25 cellular contexts compared by ENCODE assay signal in genomic region chr3:174483254-174483653, GRCh38.
"Had no signal": no experiment of that assay in that cellular context is flagged by ENCODE, and none has a peak within 500 bp of the region (broad histone marks: within the 10 kb centered on the region; RNA-seq: fewer than 3 reads in every experiment).

No MANE protein-coding gene starts in this region.

- H3K27ac Mint-ChIP-seq: activated naive CD4-positive, alpha-beta T cell treated with anti-CD3 and anti-CD28 coated beads, Interleukin-2, amount 50 U/mL, for 72 hours; activated T-cell treated with anti-CD3 and anti-CD28 coated beads, Interleukin-2, amount 50 U/mL, for 72 hours; nephron; progenitor cell of endocrine pancreas had no signal

- H3K36me3 Mint-ChIP-seq: activated naive CD4-positive, alpha-beta T cell treated with anti-CD3 and anti-CD28 coated beads, Interleukin-2, amount 50 U/mL, for 72 hours had no signal

- H3K79me2 ChIP-seq: hepatocyte had no signal

- H3K9me3 ChIP-seq: breast epithelium, gastroesophageal sphincter, left ventricle myocardium inferior, mucosa of descending colon, neutrophil, ovary, right lobe of liver, testis had no signal

- H3K4me2 ChIP-seq: hepatocyte had no signal

- H2AFZ ChIP-seq: hepatocyte had no signal

- H3K27ac ChIP-seq: breast epithelium, gastroesophageal sphincter, hepatocyte, left ventricle myocardium inferior, neutrophil, ovary, right lobe of liver, skin epidermis, testis had no signal

- H3K27me3 ChIP-seq: breast epithelium, gastroesophageal sphincter, hepatocyte, neutrophil, ovary, right lobe of liver, testis had no signal

- H3K9me3 Mint-ChIP-seq: nephron had no signal

- H3K4me1 Mint-ChIP-seq: nephron had no signal

- ATAC-seq: activated naive CD4-positive, alpha-beta T cell treated with anti-CD3 and anti-CD28 coated beads, Interleukin-2, amount 50 U/mL, for 72 hours; activated T-cell treated with anti-CD3 and anti-CD28 coated beads, Interleukin-2, amount 50 U/mL, for 72 hours; gastroesophageal sphincter; mucosa of descending colon; right lobe of liver; stimulated activated naive CD8-positive, alpha-beta T cell treated with anti-CD3 and anti-CD28 coated beads, Interleukin-15, Interleukin-2, amounts not matched to agents 100 U/mL and 50 U/mL, for 24 hours had no signal

- H3K4me3 ChIP-seq: breast epithelium, gastroesophageal sphincter, hepatocyte, left ventricle myocardium inferior, lung, mucosa of descending colon, ovary, right lobe of liver, skin epidermis, testis had no signal

- DNase-seq: activated CD4-positive, alpha-beta T cell treated with anti-CD3 and anti-CD28 coated beads for 4 hours; activated CD4-positive, alpha-beta T cell treated with anti-CD3 and anti-CD28 coated beads, Interleukin-2, amount 50 U/mL, for 4 hours; activated naive CD4-positive, alpha-beta T cell; activated T-cell treated with anti-CD3 and anti-CD28 coated beads for 4 hours; activated T-cell treated with anti-CD3 and anti-CD28 coated beads, Interleukin-2, amount 50 U/mL, for 72 hours; central memory CD4-positive, alpha-beta T cell; islet precursor cell; left ventricle myocardium inferior; mucosa of descending colon; ovary; right lobe of liver; stimulated activated CD4-positive, alpha-beta T cell treated with anti-CD3 and anti-CD28 coated beads, Interleukin-12 subunit alpha, Interleukin-12 subunit beta, amount 100 ng/mL, for 4 hours; stimulated activated CD4-positive, alpha-beta T cell treated with anti-CD3 and anti-CD28 coated beads, Interleukin-4, amount 100 ng/mL, for 1 hour; stimulated activated naive CD8-positive, alpha-beta T cell treated with anti-CD3 and anti-CD28 coated beads, Interleukin-15, Interleukin-2, amounts not matched to agents 100 U/mL and 50 U/mL, for 24 hours; testis; trophoblast cell had no signal

- H3K4me1 ChIP-seq: breast epithelium, gastroesophageal sphincter, left ventricle myocardium inferior, right lobe of liver, testis had no signal

- H3K36me3 ChIP-seq: breast epithelium, gastroesophageal sphincter, left ventricle myocardium inferior, neutrophil, ovary, right lobe of liver had no signal

- H3K4me3 Mint-ChIP-seq: activated T-cell treated with anti-CD3 and anti-CD28 coated beads, Interleukin-2, amount 50 U/mL, for 72 hours; nephron had no signal

- H3K27me3 Mint-ChIP-seq: progenitor cell of endocrine pancreas had no signal
